Comparison of ENCODE assay signal across 8 cellular contexts in genomic region chr6:12075067-12075563, GRCh38.
DNase-seq lines count a peak whose midpoint lies in the region; ATAC-seq and TF ChIP-seq lines count a peak whose summit lies in the region.

No MANE protein-coding gene starts in this region.

- no peak overlapping the region for H3K27ac ChIP-seq in ascending aorta

- peaks cover 14% of the 10 kb centered on the region for H3K4me1 Mint-ChIP-seq in CD14-positive monocyte

- no peaks in the 10 kb centered on the region for H3K27me3 Mint-ChIP-seq in CD14-positive monocyte (ENCODE audit: low read depth in 3 of 3)

- TF ChIP-seq CTCF in CD14-positive monocyte (IDR thresholded peaks at IDR 0.05) (peak; percentile 59), HFF-Myc (IDR thresholded peaks at IDR 0.05; ENCODE audit: low read depth, low read length, missing control alignments) (peak; percentile 19), ascending aorta (IDR thresholded peaks at IDR 0.05) (peak in 2 of 3 experiments; percentile 11 to 41)

- H3K4me3 ChIP-seq in HFF-Myc (replicated peaks; ENCODE audit: low read depth, low read length) (no peak overlapping the region), ascending aorta (no peak overlapping the region)

- no peaks in the 10 kb centered on the region for H3K36me3 ChIP-seq in ascending aorta

- H3K36me3 Mint-ChIP-seq in CD14-positive monocyte, result peaks cover 5 to 8% of the 10 kb centered on the region in 2 donors

- no peak overlapping the region for H3K27ac Mint-ChIP-seq in CD14-positive monocyte

- no peaks in the 10 kb centered on the region for H3K9me3 Mint-ChIP-seq in CD14-positive monocyte

- H3K9me3 ChIP-seq in ascending aorta, result no peaks in the 10 kb centered on the region

- no peaks in the 10 kb centered on the region for H3K27me3 ChIP-seq in ascending aorta

- ATAC-seq in GM21367 (IDR thresholded peaks at IDR 0.05; ENCODE audit: unreplicated experiment) (no peak), HG03439 (IDR thresholded peaks at IDR 0.05; ENCODE audit: unreplicated experiment) (no peak)

- intact Hi-C loops in CD14-positive monocyte (cut with micrococcal nuclease) (no loop called here), ascending aorta (cut with DNase I) (no loop called here)

- no peaks in the 10 kb centered on the region for H3K4me1 ChIP-seq in ascending aorta

- DNase-seq in CD14-positive monocyte (ENCODE audit: low spot score) (no peak), HFF-Myc (ENCODE audit: extremely low read depth, low read depth) (no peak), ascending aorta (ENCODE audit: low spot score in 2 of 2) (no peak), lung microvascular endothelial cell (ENCODE audit: low read depth in 2 of 2) (peak; percentile 30 to 31), OCI-M2 (lab: John Stamatoyannopoulos, UW; ENCODE audit: unreplicated experiment) (no peak), midbrain (lab: John Stamatoyannopoulos, UW) (no peak)

- H3K4me3 Mint-ChIP-seq in CD14-positive monocyte, result no peak overlapping the region

Comparison
In these comparisons a context has a peak if more than half of its experiments do, and no peak if none do; other contexts are left out.
1. DNase-seq: peak in lung microvascular endothelial cell (2 of 2); none in CD14-positive monocyte (single experiment), HFF-Myc (single experiment), ascending aorta (0 of 2), OCI-M2 (single experiment) and midbrain (single experiment).
2. Peak in every context shown above with its lines, with median percentiles within 50 percentile points of each other: CTCF ChIP-seq.